Comparison of ENCODE assay signal across 1 cellular context in genomic region chr15:36495464-36495863, GRCh38.
TF ChIP-seq lines count a peak whose summit lies in the region.

No MANE protein-coding gene starts in this region.

TF ChIP-seq in HEK293, 187 proteins besides CTCF, POLR2A, EP300 and RAD21 (continued from another document):
- TF ChIP-seq, protein P1, sequence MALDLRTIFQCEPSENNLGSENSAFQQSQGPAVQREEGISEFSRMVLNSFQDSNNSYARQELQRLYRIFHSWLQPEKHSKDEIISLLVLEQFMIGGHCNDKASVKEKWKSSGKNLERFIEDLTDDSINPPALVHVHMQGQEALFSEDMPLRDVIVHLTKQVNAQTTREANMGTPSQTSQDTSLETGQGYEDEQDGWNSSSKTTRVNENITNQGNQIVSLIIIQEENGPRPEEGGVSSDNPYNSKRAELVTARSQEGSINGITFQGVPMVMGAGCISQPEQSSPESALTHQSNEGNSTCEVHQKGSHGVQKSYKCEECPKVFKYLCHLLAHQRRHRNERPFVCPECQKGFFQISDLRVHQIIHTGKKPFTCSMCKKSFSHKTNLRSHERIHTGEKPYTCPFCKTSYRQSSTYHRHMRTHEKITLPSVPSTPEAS (tag by site-specific recombination; IDR thresholded peaks at IDR 0.05), result peak; percentile 38; the same call in 1 of the 2 replicates
- TF ChIP-seq PRDM6 (tag by site-specific recombination; IDR thresholded peaks at IDR 0.05) (peak; percentile 77), IKZF3 (tag by site-specific recombination; IDR thresholded peaks at IDR 0.05) (peak; percentile 68), ZNF76 (tag by site-specific recombination; IDR thresholded peaks at IDR 0.05; ENCODE audit: borderline replicate concordance, low read depth) (0 out of 2 replicates have a peak, but pooled peaks have one; percentile 21), ZNF580 (tag by site-specific recombination; IDR thresholded peaks at IDR 0.05) (0 out of 2 replicates have a peak, but pooled peaks have one; percentile 19), GLI2 (tag by site-specific recombination; IDR thresholded peaks at IDR 0.05; ENCODE audit: borderline replicate concordance, low read depth) (peak; percentile 66; the same call in 1 of the 2 replicates), ZFHX2 (tag by site-specific recombination; conservative IDR thresholded peaks at IDR 0.05) (no peak)
- TF ChIP-seq, protein P2, sequence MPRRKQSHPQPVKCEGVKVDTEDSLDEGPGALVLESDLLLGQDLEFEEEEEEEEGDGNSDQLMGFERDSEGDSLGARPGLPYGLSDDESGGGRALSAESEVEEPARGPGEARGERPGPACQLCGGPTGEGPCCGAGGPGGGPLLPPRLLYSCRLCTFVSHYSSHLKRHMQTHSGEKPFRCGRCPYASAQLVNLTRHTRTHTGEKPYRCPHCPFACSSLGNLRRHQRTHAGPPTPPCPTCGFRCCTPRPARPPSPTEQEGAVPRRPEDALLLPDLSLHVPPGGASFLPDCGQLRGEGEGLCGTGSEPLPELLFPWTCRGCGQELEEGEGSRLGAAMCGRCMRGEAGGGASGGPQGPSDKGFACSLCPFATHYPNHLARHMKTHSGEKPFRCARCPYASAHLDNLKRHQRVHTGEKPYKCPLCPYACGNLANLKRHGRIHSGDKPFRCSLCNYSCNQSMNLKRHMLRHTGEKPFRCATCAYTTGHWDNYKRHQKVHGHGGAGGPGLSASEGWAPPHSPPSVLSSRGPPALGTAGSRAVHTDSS (tag by site-specific recombination; IDR thresholded peaks at IDR 0.05), result peak; percentile 51; the same call in 1 of the 2 replicates
- TF ChIP-seq, protein P3, sequence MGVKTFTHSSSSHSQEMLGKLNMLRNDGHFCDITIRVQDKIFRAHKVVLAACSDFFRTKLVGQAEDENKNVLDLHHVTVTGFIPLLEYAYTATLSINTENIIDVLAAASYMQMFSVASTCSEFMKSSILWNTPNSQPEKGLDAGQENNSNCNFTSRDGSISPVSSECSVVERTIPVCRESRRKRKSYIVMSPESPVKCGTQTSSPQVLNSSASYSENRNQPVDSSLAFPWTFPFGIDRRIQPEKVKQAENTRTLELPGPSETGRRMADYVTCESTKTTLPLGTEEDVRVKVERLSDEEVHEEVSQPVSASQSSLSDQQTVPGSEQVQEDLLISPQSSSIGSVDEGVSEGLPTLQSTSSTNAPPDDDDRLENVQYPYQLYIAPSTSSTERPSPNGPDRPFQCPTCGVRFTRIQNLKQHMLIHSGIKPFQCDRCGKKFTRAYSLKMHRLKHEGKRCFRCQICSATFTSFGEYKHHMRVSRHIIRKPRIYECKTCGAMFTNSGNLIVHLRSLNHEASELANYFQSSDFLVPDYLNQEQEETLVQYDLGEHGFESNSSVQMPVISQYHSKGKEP (tag by site-specific recombination; IDR thresholded peaks at IDR 0.05), result no peak
